17 cellular contexts compared by ENCODE assay signal in genomic region chr17:48952904-48953303, GRCh38. TPM values are rescaled to one million over a fixed set of nuclear protein-coding genes. Genes with fewer than 3 reads are reported as not detected.
DNase-seq lines count a peak whose midpoint lies in the region; ATAC-seq and TF ChIP-seq lines count a peak whose summit lies in the region.
"Had no signal": no experiment of that assay in that cellular context is flagged by ENCODE, and none has a peak within 500 bp of the region (broad histone marks: within the 10 kb centered on the region; RNA-seq: fewer than 3 reads in every experiment).

No MANE protein-coding gene starts in this region.

- peaks cover 3% of the 10 kb centered on the region for H3K4me1 Mint-ChIP-seq in T-helper 2 cell treated with Interferon-gamma antibody and Interleukin-4, amounts not matched to agents 5 μg/mL and 100 μg/mL, for 36 hours (ENCODE audit: low read depth)
- H3K4me1 Mint-ChIP-seq: CD4-positive, CD25-positive, alpha-beta regulatory T cell had no signal

- no peaks in the 10 kb centered on the region for H3K36me3 ChIP-seq in sigmoid colon
- H3K36me3 ChIP-seq: esophagus muscularis mucosa had no signal

- H3K27ac ChIP-seq in sigmoid colon, result no peak overlapping the region
- H3K27ac ChIP-seq: esophagus muscularis mucosa had no signal

- peak; percentile 54 for ATAC-seq in HG03565 (IDR thresholded peaks at IDR 0.05; ENCODE audit: unreplicated experiment)

- no peak overlapping the region for H3K27ac Mint-ChIP-seq in T-helper 2 cell treated with Interferon-gamma antibody and Interleukin-4, amounts not matched to agents 5 μg/mL and 100 μg/mL, for 36 hours
- H3K27ac Mint-ChIP-seq: CD4-positive, CD25-positive, alpha-beta regulatory T cell; stimulated activated naive CD8-positive, alpha-beta T cell treated with anti-CD3 and anti-CD28 coated beads, Interleukin-15, Interleukin-2, amounts not matched to agents 100 ng/mL and 50 ng/mL, for 24 hours had no signal

- 26 to 33% methylated on average over 5 of the region's 5 CpGs for WGBS in sigmoid colon, 2 donors

- H3K4me3 Mint-ChIP-seq in T-helper 2 cell treated with Interferon-gamma antibody and Interleukin-4, amounts not matched to agents 5 μg/mL and 100 μg/mL, for 36 hours, result no peak overlapping the region
- H3K4me3 Mint-ChIP-seq: CD4-positive, CD25-positive, alpha-beta regulatory T cell; stimulated activated naive CD8-positive, alpha-beta T cell treated with anti-CD3 and anti-CD28 coated beads, Interleukin-15, Interleukin-2, amounts not matched to agents 100 ng/mL and 50 ng/mL, for 24 hours had no signal

- no peak for TF ChIP-seq POLR2A in sigmoid colon (IDR thresholded peaks at IDR 0.05)

- POLR2A ChIA-PET in GM10248 (lab: Yijun Ruan, JAX), result interaction anchor here (0.6 kb wide), 1 partner anchor 101 kb away, joined by 3 read pairs; no protein-coding TSS in a partner anchor

- TF ChIP-seq CTCF in GM10248 (IDR thresholded peaks at IDR 0.05; ENCODE audit: control extremely low read depth, extremely low read depth, low read depth, missing control alignments), result no peak
- no peak for TF ChIP-seq CTCF in sigmoid colon (IDR thresholded peaks at IDR 0.05)

- no peaks in the 10 kb centered on the region for H3K4me1 ChIP-seq in sigmoid colon
- H3K4me1 ChIP-seq: esophagus muscularis mucosa had no signal

- no peaks in the 10 kb centered on the region for H3K9me3 Mint-ChIP-seq in T-helper 2 cell treated with Interferon-gamma antibody and Interleukin-4, amounts not matched to agents 5 μg/mL and 100 μg/mL, for 36 hours
- H3K9me3 Mint-ChIP-seq: stimulated activated naive CD8-positive, alpha-beta T cell treated with anti-CD3 and anti-CD28 coated beads, Interleukin-15, Interleukin-2, amounts not matched to agents 100 ng/mL and 50 ng/mL, for 24 hours had no signal

- intact Hi-C loops in sigmoid colon (cut with DNase I), result no loop called here

- peaks cover 0 to 37% (median 10%) of the 10 kb centered on the region in 3 donors for H3K27me3 ChIP-seq in sigmoid colon

- no peaks in the 10 kb centered on the region for H3K9me3 ChIP-seq in sigmoid colon
- H3K9me3 ChIP-seq: esophagus muscularis mucosa had no signal

- no peak overlapping the region for H3K4me3 ChIP-seq in sigmoid colon
- H3K4me3 ChIP-seq: esophagus muscularis mucosa had no signal

- DNase-seq in GM10248 (ENCODE audit: extremely low spot score) (peak; percentile 44), dermis blood vessel endothelial cell (peak; percentile 27), sigmoid colon (no peak), foreskin melanocyte (no peak)
- no peak for DNase-seq in T-helper 2 cell treated with Interferon-gamma antibody and Interleukin-4, amounts not matched to agents 5 μg/mL and 100 μg/mL, for 36 hours (ENCODE audit: low spot score)
- DNase-seq: activated effector memory CD4-positive, alpha-beta T cell treated with anti-CD3 and anti-CD28 coated beads, Interleukin-2, amount 50 U/mL, for 16 hours; caudate nucleus; CD4-positive, CD25-positive, alpha-beta regulatory T cell; NCI-H187; NCI-H774; stimulated activated CD4-positive, alpha-beta T cell treated with anti-CD3 and anti-CD28 coated beads, Interleukin-2, amount 100 ng/mL, for 48 hours had no signal

- H3K36me3 Mint-ChIP-seq in T-helper 2 cell treated with Interferon-gamma antibody and Interleukin-4, amounts not matched to agents 5 μg/mL and 100 μg/mL, for 36 hours (ENCODE audit: low read depth), result no peaks in the 10 kb centered on the region
- H3K36me3 Mint-ChIP-seq: CD4-positive, CD25-positive, alpha-beta regulatory T cell had no signal

- CTCF ChIA-PET in GM10248 (lab: Yijun Ruan, JAX), result interaction anchor here (0.7 to 1.6 kb wide), 5 partner anchors 69 to 273 kb away, joined by 3 to 6 read pairs (median 3); no protein-coding TSS in a partner anchor

- peaks cover 2% of the 10 kb centered on the region for H3K27me3 Mint-ChIP-seq in T-helper 2 cell treated with Interferon-gamma antibody and Interleukin-4, amounts not matched to agents 5 μg/mL and 100 μg/mL, for 36 hours (ENCODE audit: low read depth)

- TF ChIP-seq EP300 in sigmoid colon (IDR thresholded peaks at IDR 0.05), result no peak

RNA-seq across cellular contexts. Expression of gene SNF8, which starts 8.3 kb away (rescaled TPM):
- total RNA-seq in dermis blood vessel endothelial cell, result 127 and 138 TPM in 2 replicates
- 10 to 100 TPM; 74.1 to 94.5 (median 85.2) TPM for total RNA-seq in sigmoid colon
- 100 to 1,000 TPM; 108 to 174 (median 145) TPM for polyA plus RNA-seq in sigmoid colon

RNA-seq across cellular contexts. Expression of gene GIP, which starts 15.5 kb away (rescaled TPM):
- total RNA-seq in dermis blood vessel endothelial cell (not detected in 2 replicates), sigmoid colon (not detected)
- polyA plus RNA-seq in sigmoid colon, result not detected
- total RNA-seq: CD4-positive, CD25-positive, alpha-beta regulatory T cell; esophagus muscularis mucosa; mesenteric fat pad; posterior vena cava; SK-MEL-5 had no signal
- polyA plus RNA-seq: CD4-positive, CD25-positive, alpha-beta regulatory T cell had no signal

RNA-seq across cellular contexts. Expression of gene IGF2BP1, which starts 44.3 kb away (rescaled TPM):
- total RNA-seq in dermis blood vessel endothelial cell (0.51 and 0.85 TPM in 2 replicates), sigmoid colon (under 1 TPM in 2 of 4 donors, not detected in 2; 0.14 to 0.36 TPM)
- under 1 TPM in 1 of 3 donors, not detected in 2; 0.20 TPM for polyA plus RNA-seq in sigmoid colon
- total RNA-seq: CD4-positive, CD25-positive, alpha-beta regulatory T cell; esophagus muscularis mucosa; mesenteric fat pad had no signal
- polyA plus RNA-seq: CD4-positive, CD25-positive, alpha-beta regulatory T cell had no signal

RNA-seq across cellular contexts. Expression of gene UBE2Z, which starts 44.7 kb away (rescaled TPM):
- 71.0 and 75.1 TPM in 2 replicates for total RNA-seq in dermis blood vessel endothelial cell
- total RNA-seq in sigmoid colon, result 10 to 100 TPM; 46.8 to 55.6 (median 51.4) TPM
- polyA plus RNA-seq in sigmoid colon, result 10 to 100 TPM; 45.6 to 56.5 (median 51.1) TPM

Comparison
In these comparisons a context has a peak if more than half of its experiments do, and no peak if none do; other contexts are left out.
1. DNase-seq: peak in GM10248 (single experiment) and dermis blood vessel endothelial cell (single experiment); none in sigmoid colon (single experiment), T-helper 2 cell treated with Interferon-gamma antibody and Interleukin-4, amounts not matched to agents 5 μg/mL and 100 μg/mL, for 36 hours (single experiment) and foreskin melanocyte (single experiment).